ENCODE assay signal across 2 cellular contexts in the genomic region with DNA sequence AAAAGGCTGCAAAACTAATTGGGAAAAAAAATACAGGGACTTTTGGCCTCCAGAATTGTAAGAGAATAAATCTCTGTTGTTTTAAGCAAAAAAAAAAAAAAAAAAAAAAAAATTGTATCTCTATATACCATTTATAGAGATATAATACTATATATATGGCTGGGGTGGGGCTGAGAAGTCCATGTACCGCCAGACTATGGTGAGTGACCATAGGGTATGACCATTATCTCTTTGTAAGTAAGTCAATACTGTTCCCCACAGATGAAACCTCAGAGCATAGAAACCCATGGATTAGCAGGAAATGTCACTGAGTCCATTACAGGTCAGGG.
TF ChIP-seq lines count a peak whose summit lies in the region.

No MANE protein-coding gene starts in this region.

TF ChIP-seq in HCT116, 20 proteins besides CTCF, POLR2A, EP300 and RAD21 (continued from another document):
- TF ChIP-seq SIN3A (IDR thresholded peaks at IDR 0.05; ENCODE audit: low read depth) = no peak
- TF ChIP-seq EGR1 (IDR thresholded peaks at IDR 0.05; ENCODE audit: low read depth) = no peak
- TF ChIP-seq SRF (IDR thresholded peaks at IDR 0.05; ENCODE audit: low read depth) = no peak
- TF ChIP-seq SP1 (IDR thresholded peaks at IDR 0.05; ENCODE audit: low read depth) = no peak
- TF ChIP-seq, protein P1, sequence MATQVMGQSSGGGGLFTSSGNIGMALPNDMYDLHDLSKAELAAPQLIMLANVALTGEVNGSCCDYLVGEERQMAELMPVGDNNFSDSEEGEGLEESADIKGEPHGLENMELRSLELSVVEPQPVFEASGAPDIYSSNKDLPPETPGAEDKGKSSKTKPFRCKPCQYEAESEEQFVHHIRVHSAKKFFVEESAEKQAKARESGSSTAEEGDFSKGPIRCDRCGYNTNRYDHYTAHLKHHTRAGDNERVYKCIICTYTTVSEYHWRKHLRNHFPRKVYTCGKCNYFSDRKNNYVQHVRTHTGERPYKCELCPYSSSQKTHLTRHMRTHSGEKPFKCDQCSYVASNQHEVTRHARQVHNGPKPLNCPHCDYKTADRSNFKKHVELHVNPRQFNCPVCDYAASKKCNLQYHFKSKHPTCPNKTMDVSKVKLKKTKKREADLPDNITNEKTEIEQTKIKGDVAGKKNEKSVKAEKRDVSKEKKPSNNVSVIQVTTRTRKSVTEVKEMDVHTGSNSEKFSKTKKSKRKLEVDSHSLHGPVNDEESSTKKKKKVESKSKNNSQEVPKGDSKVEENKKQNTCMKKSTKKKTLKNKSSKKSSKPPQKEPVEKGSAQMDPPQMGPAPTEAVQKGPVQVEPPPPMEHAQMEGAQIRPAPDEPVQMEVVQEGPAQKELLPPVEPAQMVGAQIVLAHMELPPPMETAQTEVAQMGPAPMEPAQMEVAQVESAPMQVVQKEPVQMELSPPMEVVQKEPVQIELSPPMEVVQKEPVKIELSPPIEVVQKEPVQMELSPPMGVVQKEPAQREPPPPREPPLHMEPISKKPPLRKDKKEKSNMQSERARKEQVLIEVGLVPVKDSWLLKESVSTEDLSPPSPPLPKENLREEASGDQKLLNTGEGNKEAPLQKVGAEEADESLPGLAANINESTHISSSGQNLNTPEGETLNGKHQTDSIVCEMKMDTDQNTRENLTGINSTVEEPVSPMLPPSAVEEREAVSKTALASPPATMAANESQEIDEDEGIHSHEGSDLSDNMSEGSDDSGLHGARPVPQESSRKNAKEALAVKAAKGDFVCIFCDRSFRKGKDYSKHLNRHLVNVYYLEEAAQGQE (IDR thresholded peaks at IDR 0.05; ENCODE audit: low read depth) = no peak
- TF ChIP-seq, protein P2, sequence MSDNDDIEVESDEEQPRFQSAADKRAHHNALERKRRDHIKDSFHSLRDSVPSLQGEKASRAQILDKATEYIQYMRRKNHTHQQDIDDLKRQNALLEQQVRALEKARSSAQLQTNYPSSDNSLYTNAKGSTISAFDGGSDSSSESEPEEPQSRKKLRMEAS (IDR thresholded peaks at IDR 0.05) = no peak

TF ChIP-seq in HepG2, 621 proteins besides CTCF, POLR2A, EP300 and RAD21 (continued from another document and continues in another):
- TF ChIP-seq ATF1 (CRISPR knock-in tag; IDR thresholded peaks at IDR 0.05) = no peak
- TF ChIP-seq, protein P3, sequence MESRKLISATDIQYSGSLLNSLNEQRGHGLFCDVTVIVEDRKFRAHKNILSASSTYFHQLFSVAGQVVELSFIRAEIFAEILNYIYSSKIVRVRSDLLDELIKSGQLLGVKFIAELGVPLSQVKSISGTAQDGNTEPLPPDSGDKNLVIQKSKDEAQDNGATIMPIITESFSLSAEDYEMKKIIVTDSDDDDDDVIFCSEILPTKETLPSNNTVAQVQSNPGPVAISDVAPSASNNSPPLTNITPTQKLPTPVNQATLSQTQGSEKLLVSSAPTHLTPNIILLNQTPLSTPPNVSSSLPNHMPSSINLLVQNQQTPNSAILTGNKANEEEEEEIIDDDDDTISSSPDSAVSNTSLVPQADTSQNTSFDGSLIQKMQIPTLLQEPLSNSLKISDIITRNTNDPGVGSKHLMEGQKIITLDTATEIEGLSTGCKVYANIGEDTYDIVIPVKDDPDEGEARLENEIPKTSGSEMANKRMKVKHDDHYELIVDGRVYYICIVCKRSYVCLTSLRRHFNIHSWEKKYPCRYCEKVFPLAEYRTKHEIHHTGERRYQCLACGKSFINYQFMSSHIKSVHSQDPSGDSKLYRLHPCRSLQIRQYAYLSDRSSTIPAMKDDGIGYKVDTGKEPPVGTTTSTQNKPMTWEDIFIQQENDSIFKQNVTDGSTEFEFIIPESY (CRISPR knock-in tag; IDR thresholded peaks at IDR 0.05) = peak; percentile 61; the same call in 1 of the 2 replicates
- TF ChIP-seq ZBTB20 (CRISPR knock-in tag; IDR thresholded peaks at IDR 0.05; ENCODE audit: borderline replicate concordance, low read depth) = peak; percentile 78; the same call in 1 of the 2 replicates
- TF ChIP-seq, protein P4, sequence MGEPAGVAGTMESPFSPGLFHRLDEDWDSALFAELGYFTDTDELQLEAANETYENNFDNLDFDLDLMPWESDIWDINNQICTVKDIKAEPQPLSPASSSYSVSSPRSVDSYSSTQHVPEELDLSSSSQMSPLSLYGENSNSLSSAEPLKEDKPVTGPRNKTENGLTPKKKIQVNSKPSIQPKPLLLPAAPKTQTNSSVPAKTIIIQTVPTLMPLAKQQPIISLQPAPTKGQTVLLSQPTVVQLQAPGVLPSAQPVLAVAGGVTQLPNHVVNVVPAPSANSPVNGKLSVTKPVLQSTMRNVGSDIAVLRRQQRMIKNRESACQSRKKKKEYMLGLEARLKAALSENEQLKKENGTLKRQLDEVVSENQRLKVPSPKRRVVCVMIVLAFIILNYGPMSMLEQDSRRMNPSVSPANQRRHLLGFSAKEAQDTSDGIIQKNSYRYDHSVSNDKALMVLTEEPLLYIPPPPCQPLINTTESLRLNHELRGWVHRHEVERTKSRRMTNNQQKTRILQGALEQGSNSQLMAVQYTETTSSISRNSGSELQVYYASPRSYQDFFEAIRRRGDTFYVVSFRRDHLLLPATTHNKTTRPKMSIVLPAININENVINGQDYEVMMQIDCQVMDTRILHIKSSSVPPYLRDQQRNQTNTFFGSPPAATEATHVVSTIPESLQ (CRISPR knock-in tag; conservative IDR thresholded peaks at IDR 0.05) = no peak
- no peak for TF ChIP-seq SRSF1 (optimal IDR thresholded peaks at IDR 0.05; ENCODE audit: low read depth, low read length)
- TF ChIP-seq GATAD2A (CRISPR knock-in tag; IDR thresholded peaks at IDR 0.05) = peak; percentile 41; the same call in 1 of the 2 replicates
- TF ChIP-seq ZNF563 (CRISPR knock-in tag; IDR thresholded peaks at IDR 0.05) = no peak
- TF ChIP-seq, protein P5, sequence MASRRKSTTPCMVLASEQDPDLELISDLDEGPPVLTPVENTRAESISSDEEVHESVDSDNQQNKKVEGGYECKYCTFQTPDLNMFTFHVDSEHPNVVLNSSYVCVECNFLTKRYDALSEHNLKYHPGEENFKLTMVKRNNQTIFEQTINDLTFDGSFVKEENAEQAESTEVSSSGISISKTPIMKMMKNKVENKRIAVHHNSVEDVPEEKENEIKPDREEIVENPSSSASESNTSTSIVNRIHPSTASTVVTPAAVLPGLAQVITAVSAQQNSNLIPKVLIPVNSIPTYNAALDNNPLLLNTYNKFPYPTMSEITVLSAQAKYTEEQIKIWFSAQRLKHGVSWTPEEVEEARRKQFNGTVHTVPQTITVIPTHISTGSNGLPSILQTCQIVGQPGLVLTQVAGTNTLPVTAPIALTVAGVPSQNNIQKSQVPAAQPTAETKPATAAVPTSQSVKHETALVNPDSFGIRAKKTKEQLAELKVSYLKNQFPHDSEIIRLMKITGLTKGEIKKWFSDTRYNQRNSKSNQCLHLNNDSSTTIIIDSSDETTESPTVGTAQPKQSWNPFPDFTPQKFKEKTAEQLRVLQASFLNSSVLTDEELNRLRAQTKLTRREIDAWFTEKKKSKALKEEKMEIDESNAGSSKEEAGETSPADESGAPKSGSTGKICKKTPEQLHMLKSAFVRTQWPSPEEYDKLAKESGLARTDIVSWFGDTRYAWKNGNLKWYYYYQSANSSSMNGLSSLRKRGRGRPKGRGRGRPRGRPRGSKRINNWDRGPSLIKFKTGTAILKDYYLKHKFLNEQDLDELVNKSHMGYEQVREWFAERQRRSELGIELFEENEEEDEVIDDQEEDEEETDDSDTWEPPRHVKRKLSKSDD (CRISPR knock-in tag; IDR thresholded peaks at IDR 0.05; ENCODE audit: low read depth) = no peak
- TF ChIP-seq GFI1 (CRISPR knock-in tag; IDR thresholded peaks at IDR 0.05; ENCODE audit: borderline replicate concordance) = 0 out of 2 replicates have a peak, but pooled peaks have one; percentile 33
- no peak for TF ChIP-seq ZNF761 (CRISPR knock-in tag; conservative IDR thresholded peaks at IDR 0.05)
- TF ChIP-seq YEATS4 (CRISPR knock-in tag; IDR thresholded peaks at IDR 0.05; ENCODE audit: borderline replicate concordance) = peak; percentile 36; the same call in 1 of the 2 replicates
- no peak for TF ChIP-seq MEIS2 (CRISPR knock-in tag; IDR thresholded peaks at IDR 0.05)
- no peak for TF ChIP-seq ZNF451 (CRISPR knock-in tag; IDR thresholded peaks at IDR 0.05)
- 0 out of 2 replicates have a peak, but pooled peaks have one; percentile 13 for TF ChIP-seq PHF20 (CRISPR knock-in tag; IDR thresholded peaks at IDR 0.05)
- no peak for TF ChIP-seq SMARCE1 (IDR thresholded peaks at IDR 0.05; ENCODE audit: borderline replicate concordance)
- TF ChIP-seq, protein P6, sequence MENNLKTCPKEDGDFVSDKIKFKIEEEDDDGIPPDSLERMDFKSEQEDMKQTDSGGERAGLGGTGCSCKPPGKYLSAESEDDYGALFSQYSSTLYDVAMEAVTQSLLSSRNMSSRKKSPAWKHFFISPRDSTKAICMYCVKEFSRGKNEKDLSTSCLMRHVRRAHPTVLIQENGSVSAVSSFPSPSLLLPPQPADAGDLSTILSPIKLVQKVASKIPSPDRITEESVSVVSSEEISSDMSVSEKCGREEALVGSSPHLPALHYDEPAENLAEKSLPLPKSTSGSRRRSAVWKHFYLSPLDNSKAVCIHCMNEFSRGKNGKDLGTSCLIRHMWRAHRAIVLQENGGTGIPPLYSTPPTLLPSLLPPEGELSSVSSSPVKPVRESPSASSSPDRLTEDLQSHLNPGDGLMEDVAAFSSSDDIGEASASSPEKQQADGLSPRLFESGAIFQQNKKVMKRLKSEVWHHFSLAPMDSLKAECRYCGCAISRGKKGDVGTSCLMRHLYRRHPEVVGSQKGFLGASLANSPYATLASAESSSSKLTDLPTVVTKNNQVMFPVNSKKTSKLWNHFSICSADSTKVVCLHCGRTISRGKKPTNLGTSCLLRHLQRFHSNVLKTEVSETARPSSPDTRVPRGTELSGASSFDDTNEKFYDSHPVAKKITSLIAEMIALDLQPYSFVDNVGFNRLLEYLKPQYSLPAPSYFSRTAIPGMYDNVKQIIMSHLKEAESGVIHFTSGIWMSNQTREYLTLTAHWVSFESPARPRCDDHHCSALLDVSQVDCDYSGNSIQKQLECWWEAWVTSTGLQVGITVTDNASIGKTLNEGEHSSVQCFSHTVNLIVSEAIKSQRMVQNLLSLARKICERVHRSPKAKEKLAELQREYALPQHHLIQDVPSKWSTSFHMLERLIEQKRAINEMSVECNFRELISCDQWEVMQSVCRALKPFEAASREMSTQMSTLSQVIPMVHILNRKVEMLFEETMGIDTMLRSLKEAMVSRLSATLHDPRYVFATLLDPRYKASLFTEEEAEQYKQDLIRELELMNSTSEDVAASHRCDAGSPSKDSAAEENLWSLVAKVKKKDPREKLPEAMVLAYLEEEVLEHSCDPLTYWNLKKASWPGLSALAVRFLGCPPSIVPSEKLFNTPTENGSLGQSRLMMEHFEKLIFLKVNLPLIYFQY (CRISPR knock-in tag; IDR thresholded peaks at IDR 0.05; ENCODE audit: borderline replicate concordance) = 0 out of 2 replicates have a peak, but pooled peaks have one; percentile 29
- TF ChIP-seq, protein P7, sequence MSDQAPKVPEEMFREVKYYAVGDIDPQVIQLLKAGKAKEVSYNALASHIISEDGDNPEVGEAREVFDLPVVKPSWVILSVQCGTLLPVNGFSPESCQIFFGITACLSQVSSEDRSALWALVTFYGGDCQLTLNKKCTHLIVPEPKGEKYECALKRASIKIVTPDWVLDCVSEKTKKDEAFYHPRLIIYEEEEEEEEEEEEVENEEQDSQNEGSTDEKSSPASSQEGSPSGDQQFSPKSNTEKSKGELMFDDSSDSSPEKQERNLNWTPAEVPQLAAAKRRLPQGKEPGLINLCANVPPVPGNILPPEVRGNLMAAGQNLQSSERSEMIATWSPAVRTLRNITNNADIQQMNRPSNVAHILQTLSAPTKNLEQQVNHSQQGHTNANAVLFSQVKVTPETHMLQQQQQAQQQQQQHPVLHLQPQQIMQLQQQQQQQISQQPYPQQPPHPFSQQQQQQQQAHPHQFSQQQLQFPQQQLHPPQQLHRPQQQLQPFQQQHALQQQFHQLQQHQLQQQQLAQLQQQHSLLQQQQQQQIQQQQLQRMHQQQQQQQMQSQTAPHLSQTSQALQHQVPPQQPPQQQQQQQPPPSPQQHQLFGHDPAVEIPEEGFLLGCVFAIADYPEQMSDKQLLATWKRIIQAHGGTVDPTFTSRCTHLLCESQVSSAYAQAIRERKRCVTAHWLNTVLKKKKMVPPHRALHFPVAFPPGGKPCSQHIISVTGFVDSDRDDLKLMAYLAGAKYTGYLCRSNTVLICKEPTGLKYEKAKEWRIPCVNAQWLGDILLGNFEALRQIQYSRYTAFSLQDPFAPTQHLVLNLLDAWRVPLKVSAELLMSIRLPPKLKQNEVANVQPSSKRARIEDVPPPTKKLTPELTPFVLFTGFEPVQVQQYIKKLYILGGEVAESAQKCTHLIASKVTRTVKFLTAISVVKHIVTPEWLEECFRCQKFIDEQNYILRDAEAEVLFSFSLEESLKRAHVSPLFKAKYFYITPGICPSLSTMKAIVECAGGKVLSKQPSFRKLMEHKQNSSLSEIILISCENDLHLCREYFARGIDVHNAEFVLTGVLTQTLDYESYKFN (CRISPR knock-in tag; conservative IDR thresholded peaks at IDR 0.05) = peak; percentile 59; the same call in 1 of the 2 replicates
- TF ChIP-seq ZNF264 (CRISPR knock-in tag; IDR thresholded peaks at IDR 0.05) = no peak
- peak; percentile 9; the same call in 1 of the 2 replicates for TF ChIP-seq FOXA3 (CRISPR knock-in tag; IDR thresholded peaks at IDR 0.05)
- no peak for TF ChIP-seq ZBTB7A (CRISPR knock-in tag; IDR thresholded peaks at IDR 0.05)
- no peak for TF ChIP-seq ZNF790 (CRISPR knock-in tag; IDR thresholded peaks at IDR 0.05; ENCODE audit: borderline replicate concordance)
- 0 out of 2 replicates have a peak, but pooled peaks have one; percentile 9 for TF ChIP-seq CEBPG (CRISPR knock-in tag; IDR thresholded peaks at IDR 0.05)
- peak; percentile 67; the same call in 1 of the 2 replicates for TF ChIP-seq NR2F6 (IDR thresholded peaks at IDR 0.05)
- TF ChIP-seq NR2F6 (CRISPR knock-in tag; IDR thresholded peaks at IDR 0.05) = no peak
- no peak for TF ChIP-seq ZNF841 (CRISPR knock-in tag; IDR thresholded peaks at IDR 0.05; ENCODE audit: borderline replicate concordance)
- TF ChIP-seq NFYB (CRISPR knock-in tag; IDR thresholded peaks at IDR 0.05) = no peak
- TF ChIP-seq, protein P8, sequence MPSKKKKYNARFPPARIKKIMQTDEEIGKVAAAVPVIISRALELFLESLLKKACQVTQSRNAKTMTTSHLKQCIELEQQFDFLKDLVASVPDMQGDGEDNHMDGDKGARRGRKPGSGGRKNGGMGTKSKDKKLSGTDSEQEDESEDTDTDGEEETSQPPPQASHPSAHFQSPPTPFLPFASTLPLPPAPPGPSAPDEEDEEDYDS (CRISPR knock-in tag; IDR thresholded peaks at IDR 0.05) = no peak
- no peak for TF ChIP-seq SIX1 (CRISPR knock-in tag; IDR thresholded peaks at IDR 0.05; ENCODE audit: borderline replicate concordance)
- no peak for TF ChIP-seq HNF4A (CRISPR knock-in tag; IDR thresholded peaks at IDR 0.05)
- TF ChIP-seq ZNF160 (CRISPR knock-in tag; IDR thresholded peaks at IDR 0.05) = no peak
- 0 out of 2 replicates have a peak, but pooled peaks have one; percentile 19 for TF ChIP-seq ETV5 (CRISPR knock-in tag; IDR thresholded peaks at IDR 0.05; ENCODE audit: borderline replicate concordance)
- no peak for TF ChIP-seq CREM (IDR thresholded peaks at IDR 0.05)
- no peak for TF ChIP-seq CREM (CRISPR knock-in tag; IDR thresholded peaks at IDR 0.05)
- no peak for TF ChIP-seq SIX4 (CRISPR knock-in tag; IDR thresholded peaks at IDR 0.05)
- no peak; the same call in 1 of the 2 replicates for TF ChIP-seq SOX5 (CRISPR knock-in tag; IDR thresholded peaks at IDR 0.05; ENCODE audit: borderline replicate concordance)
- TF ChIP-seq ZNF773 (CRISPR knock-in tag; IDR thresholded peaks at IDR 0.05; ENCODE audit: borderline replicate concordance) = no peak
- no peak for TF ChIP-seq MYNN (CRISPR knock-in tag; IDR thresholded peaks at IDR 0.05; ENCODE audit: low read depth)
- peak in 1 of 2 experiments; percentile 42; a peak in 1 of 4 replicates for TF ChIP-seq NR2F1 (CRISPR knock-in tag; IDR thresholded peaks at IDR 0.05)
- TF ChIP-seq ARNT (IDR thresholded peaks at IDR 0.05) = no peak
- TF ChIP-seq ZNF230 (CRISPR knock-in tag; IDR thresholded peaks at IDR 0.05) = no peak
- peak; percentile 45; the same call in 1 of the 2 replicates for TF ChIP-seq ELF3 (CRISPR knock-in tag; IDR thresholded peaks at IDR 0.05)
- TF ChIP-seq ESRRA (CRISPR knock-in tag; IDR thresholded peaks at IDR 0.05; ENCODE audit: low read depth) = 0 out of 2 replicates have a peak, but pooled peaks have one; percentile 31
